10 cellular contexts compared by ENCODE assay signal in the genomic region with DNA sequence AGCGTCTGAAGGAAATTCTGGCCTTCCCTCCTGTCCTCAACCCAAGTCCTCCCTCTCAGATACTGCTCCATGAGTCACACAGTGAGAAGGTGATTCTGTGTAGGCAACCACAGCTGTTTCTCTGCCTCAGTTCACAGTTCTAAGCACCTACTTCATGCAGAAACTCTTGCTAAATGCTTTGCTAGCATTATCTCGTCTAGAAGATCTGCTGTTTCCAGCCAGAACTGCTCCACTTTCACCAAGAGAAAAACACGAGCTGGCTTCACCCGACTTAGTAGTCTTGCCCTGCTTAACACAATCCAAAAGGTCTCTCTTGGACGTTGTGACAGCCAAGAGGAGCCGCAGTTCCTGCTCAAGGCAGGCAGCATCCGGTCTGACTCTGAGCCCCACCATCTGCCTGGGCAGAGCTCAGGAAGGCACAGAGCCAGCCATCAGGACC.
A peak's percentile ranks its signal among the peaks of the same experiment; 100 is the strongest.
DNase-seq lines count a peak whose midpoint lies in the region; ATAC-seq and TF ChIP-seq lines count a peak whose summit lies in the region.
"Had no signal": no experiment of that assay in that cellular context is flagged by ENCODE, and none has a peak within 500 bp of the region (broad histone marks: within the 10 kb centered on the region; RNA-seq: fewer than 3 reads in every experiment).

No MANE protein-coding gene starts in this region.

- peaks cover 54% of the 10 kb centered on the region for H3K27me3 Mint-ChIP-seq in activated CD4-positive, alpha-beta T cell treated with anti-CD3 and anti-CD28 coated beads, Interleukin-2, amount 10 ng/mL, durations not matched to agents 7 days and 5 days
- H3K27me3 Mint-ChIP-seq in central memory CD8-positive, alpha-beta T cell: no peaks in the 10 kb centered on the region
- peaks cover 57% of the 10 kb centered on the region for H3K27me3 Mint-ChIP-seq in mesothelial cell of epicardium (ENCODE audit: low read depth)

- peak overlapping the region; percentile 68 for H3K4me2 ChIP-seq in PC-9

- no peaks in the 10 kb centered on the region for H4K20me1 ChIP-seq in PC-9 (ENCODE audit: insufficient read depth)

- intact Hi-C loops in PC-9 (cut with micrococcal nuclease; ENCODE audit: unreplicated experiment): loop anchor here (5.0 kb wide), 2 partner anchors 294 to 914 kb away; no protein-coding TSS in a partner anchor

- ATAC-seq in central memory CD8-positive, alpha-beta T cell (replicated peaks; ENCODE audit: extremely low read depth, poor library complexity, severe bottlenecking): no peak
- no peak for ATAC-seq in stimulated activated naive CD8-positive, alpha-beta T cell treated with anti-CD3 and anti-CD28 coated beads, Interleukin-15, Interleukin-2, amounts not matched to agents 100 U/mL and 50 U/mL, for 24 hours

- TF ChIP-seq CTCF in PC-9 (conservative IDR thresholded peaks at IDR 0.05) (no peak), mesothelial cell of epicardium (IDR thresholded peaks at IDR 0.05; ENCODE audit: unreplicated experiment) (no peak)

- no peaks in the 10 kb centered on the region for H3K27me3 ChIP-seq in PC-9 (ENCODE audit: insufficient read depth, low read depth)

- BruUV-seq in PC-9 (replicated peaks; lab: Mats Ljungman, UMichigan): no TSS peak

- DNase-seq in activated CD4-positive, alpha-beta T cell treated with anti-CD3 and anti-CD28 coated beads, Interleukin-2, amount 10 ng/mL, durations not matched to agents 7 days and 5 days: no peak
- DNase-seq in activated CD4-positive, alpha-beta T cell treated with anti-CD3 and anti-CD28 coated beads, Interleukin-2, amount 50 U/mL, for 1 hour: no peak
- DNase-seq in PC-9: no peak
- no peak for DNase-seq in central memory CD8-positive, alpha-beta T cell (ENCODE audit: low spot score in 2 of 2)
- DNase-seq in stimulated activated naive CD8-positive, alpha-beta T cell treated with anti-CD3 and anti-CD28 coated beads, Interleukin-15, Interleukin-2, amounts not matched to agents 100 U/mL and 50 U/mL, for 24 hours: peak; percentile 35
- no peak for DNase-seq in C1 segment of cervical spinal cord (lab: John Stamatoyannopoulos, UW)
- DNase-seq in mesothelial cell of epicardium (ENCODE audit: low spot score in 2 of 2, unreplicated experiment in 2 of 2): no peak
- DNase-seq in dermis blood vessel endothelial cell: no peak
- DNase-seq: NCI-H345; stimulated activated CD4-positive, alpha-beta T cell treated with anti-CD3 and anti-CD28 coated beads, Interleukin-2, amount 100 ng/mL, for 48 hours had no signal

- H3K79me2 ChIP-seq in PC-9 (ENCODE audit: low read depth): no peaks in the 10 kb centered on the region

- peaks cover 52% of the 10 kb centered on the region for H3F3A ChIP-seq in PC-9 (ENCODE audit: insufficient read depth, low read depth)

- H3K27ac ChIP-seq in PC-9: peak overlapping the region; percentile 94

- peak overlapping the region; percentile 11 for H3K4me3 Mint-ChIP-seq in activated CD4-positive, alpha-beta T cell treated with anti-CD3 and anti-CD28 coated beads, Interleukin-2, amount 10 ng/mL, durations not matched to agents 7 days and 5 days
- H3K4me3 Mint-ChIP-seq in central memory CD8-positive, alpha-beta T cell: peak overlapping the region; percentile 82
- H3K4me3 Mint-ChIP-seq in mesothelial cell of epicardium: no peak overlapping the region

- H3K4me1 Mint-ChIP-seq in activated CD4-positive, alpha-beta T cell treated with anti-CD3 and anti-CD28 coated beads, Interleukin-2, amount 10 ng/mL, durations not matched to agents 7 days and 5 days: peaks cover 92% of the 10 kb centered on the region
- peaks cover 95% of the 10 kb centered on the region for H3K4me1 Mint-ChIP-seq in central memory CD8-positive, alpha-beta T cell
- peaks cover 43% of the 10 kb centered on the region for H3K4me1 Mint-ChIP-seq in mesothelial cell of epicardium

- no peak overlapping the region for H3K4me3 ChIP-seq in PC-9

- H3K9me3 Mint-ChIP-seq in activated CD4-positive, alpha-beta T cell treated with anti-CD3 and anti-CD28 coated beads, Interleukin-2, amount 10 ng/mL, durations not matched to agents 7 days and 5 days: no peaks in the 10 kb centered on the region
- H3K9me3 Mint-ChIP-seq in central memory CD8-positive, alpha-beta T cell: no peaks in the 10 kb centered on the region
- H3K9me3 Mint-ChIP-seq in mesothelial cell of epicardium: no peaks in the 10 kb centered on the region

- CTCF ChIA-PET in activated CD4-positive, alpha-beta T cell treated with anti-CD3 and anti-CD28 coated beads, Interleukin-2, amount 10 ng/mL, durations not matched to agents 7 days and 5 days (lab: Charles Lee): interaction anchor here (1.0 to 16.6 kb wide), 5 partner anchors 13 to 1028 kb away, joined by 3 to 219 read pairs (median 9); no protein-coding TSS in a partner anchor
- CTCF ChIA-PET in PC-9 (lab: Charles Lee): no interaction called here

- no peaks in the 10 kb centered on the region for H3K36me3 ChIP-seq in PC-9 (ENCODE audit: low read depth)

- peaks cover 5% of the 10 kb centered on the region for H3K36me3 Mint-ChIP-seq in activated CD4-positive, alpha-beta T cell treated with anti-CD3 and anti-CD28 coated beads, Interleukin-2, amount 10 ng/mL, durations not matched to agents 7 days and 5 days (ENCODE audit: low read depth)
- H3K36me3 Mint-ChIP-seq in central memory CD8-positive, alpha-beta T cell (ENCODE audit: insufficient read depth): peaks cover 20% of the 10 kb centered on the region
- H3K36me3 Mint-ChIP-seq in mesothelial cell of epicardium: no peaks in the 10 kb centered on the region

- no peaks in the 10 kb centered on the region for H3K9me3 ChIP-seq in PC-9 (ENCODE audit: insufficient read depth, low read depth)

- POLR2A ChIA-PET in activated CD4-positive, alpha-beta T cell treated with anti-CD3 and anti-CD28 coated beads, Interleukin-2, amount 10 ng/mL, durations not matched to agents 7 days and 5 days (lab: Charles Lee): interaction anchor here (0.5 kb wide), 1 partner anchor 13 kb away, joined by 4 read pairs; no protein-coding TSS in a partner anchor
- POLR2A ChIA-PET in PC-9 (lab: Charles Lee; ENCODE audit: unreplicated experiment): interaction anchor here (0.5 kb wide), 1 partner anchor 796 kb away, joined by 6 read pairs; no protein-coding TSS in a partner anchor

- H3K27ac Mint-ChIP-seq in activated CD4-positive, alpha-beta T cell treated with anti-CD3 and anti-CD28 coated beads, Interleukin-2, amount 10 ng/mL, durations not matched to agents 7 days and 5 days: peak overlapping the region; percentile 63
- H3K27ac Mint-ChIP-seq in central memory CD8-positive, alpha-beta T cell (ENCODE audit: low read depth): peak overlapping the region; percentile 83
- H3K27ac Mint-ChIP-seq in mesothelial cell of epicardium: no peak overlapping the region

- H3K9me2 ChIP-seq in PC-9 (ENCODE audit: insufficient read depth): no peaks in the 10 kb centered on the region

- H3K4me1 ChIP-seq in PC-9 (replicated peaks; ENCODE audit: insufficient read depth): peaks cover 72% of the 10 kb centered on the region

- H2AFZ ChIP-seq in PC-9: no peak overlapping the region
